Comparison of ENCODE assay signal across 1 cellular context in the genomic region with DNA sequence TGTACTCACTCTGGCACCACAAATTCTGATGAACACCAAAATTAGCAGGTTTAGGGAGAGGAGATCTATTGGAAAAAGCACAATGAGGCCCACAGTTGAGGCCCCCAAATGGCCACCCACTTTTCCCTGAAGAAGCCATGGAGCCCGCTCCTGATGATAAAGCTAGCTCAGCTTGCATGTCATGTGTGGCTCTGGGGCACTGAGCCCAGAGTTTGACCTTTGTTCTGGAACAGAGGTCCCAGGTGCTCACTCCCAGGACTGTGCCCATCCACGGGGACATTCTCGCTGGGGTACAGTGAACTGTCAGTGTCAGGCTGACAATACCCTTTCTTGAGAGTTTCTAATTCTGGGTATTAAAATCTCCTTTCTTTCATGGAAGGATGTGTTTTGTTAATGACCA.
TF ChIP-seq lines count a peak whose summit lies in the region.

No MANE protein-coding gene starts in this region.

TF ChIP-seq in HepG2, 621 proteins besides CTCF, POLR2A, EP300 and RAD21 (continued from another document):
- TF ChIP-seq, protein P1, sequence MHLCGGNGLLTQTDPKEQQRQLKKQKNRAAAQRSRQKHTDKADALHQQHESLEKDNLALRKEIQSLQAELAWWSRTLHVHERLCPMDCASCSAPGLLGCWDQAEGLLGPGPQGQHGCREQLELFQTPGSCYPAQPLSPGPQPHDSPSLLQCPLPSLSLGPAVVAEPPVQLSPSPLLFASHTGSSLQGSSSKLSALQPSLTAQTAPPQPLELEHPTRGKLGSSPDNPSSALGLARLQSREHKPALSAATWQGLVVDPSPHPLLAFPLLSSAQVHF (CRISPR knock-in tag; IDR thresholded peaks at IDR 0.05), result no peak
- TF ChIP-seq ZNF205 (CRISPR knock-in tag; IDR thresholded peaks at IDR 0.05), result no peak
- no peak for TF ChIP-seq ZEB1 (IDR thresholded peaks at IDR 0.05; ENCODE audit: insufficient replicate concordance, low read depth)
- TF ChIP-seq, protein P2, sequence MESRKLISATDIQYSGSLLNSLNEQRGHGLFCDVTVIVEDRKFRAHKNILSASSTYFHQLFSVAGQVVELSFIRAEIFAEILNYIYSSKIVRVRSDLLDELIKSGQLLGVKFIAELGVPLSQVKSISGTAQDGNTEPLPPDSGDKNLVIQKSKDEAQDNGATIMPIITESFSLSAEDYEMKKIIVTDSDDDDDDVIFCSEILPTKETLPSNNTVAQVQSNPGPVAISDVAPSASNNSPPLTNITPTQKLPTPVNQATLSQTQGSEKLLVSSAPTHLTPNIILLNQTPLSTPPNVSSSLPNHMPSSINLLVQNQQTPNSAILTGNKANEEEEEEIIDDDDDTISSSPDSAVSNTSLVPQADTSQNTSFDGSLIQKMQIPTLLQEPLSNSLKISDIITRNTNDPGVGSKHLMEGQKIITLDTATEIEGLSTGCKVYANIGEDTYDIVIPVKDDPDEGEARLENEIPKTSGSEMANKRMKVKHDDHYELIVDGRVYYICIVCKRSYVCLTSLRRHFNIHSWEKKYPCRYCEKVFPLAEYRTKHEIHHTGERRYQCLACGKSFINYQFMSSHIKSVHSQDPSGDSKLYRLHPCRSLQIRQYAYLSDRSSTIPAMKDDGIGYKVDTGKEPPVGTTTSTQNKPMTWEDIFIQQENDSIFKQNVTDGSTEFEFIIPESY (CRISPR knock-in tag; IDR thresholded peaks at IDR 0.05), result no peak
- TF ChIP-seq HNF4G (IDR thresholded peaks at IDR 0.05; ENCODE audit: borderline replicate concordance, low read depth, low read length), result no peak
- TF ChIP-seq HNF4G (CRISPR knock-in tag; IDR thresholded peaks at IDR 0.05; ENCODE audit: borderline replicate concordance, low read depth), result no peak
- TF ChIP-seq ZSCAN31 (CRISPR knock-in tag; IDR thresholded peaks at IDR 0.05; ENCODE audit: low read depth), result no peak
- no peak for TF ChIP-seq CC2D1A (CRISPR knock-in tag; IDR thresholded peaks at IDR 0.05)
- TF ChIP-seq MZF1 (CRISPR knock-in tag; IDR thresholded peaks at IDR 0.05; ENCODE audit: borderline replicate concordance), result no peak
- TF ChIP-seq, protein P3, sequence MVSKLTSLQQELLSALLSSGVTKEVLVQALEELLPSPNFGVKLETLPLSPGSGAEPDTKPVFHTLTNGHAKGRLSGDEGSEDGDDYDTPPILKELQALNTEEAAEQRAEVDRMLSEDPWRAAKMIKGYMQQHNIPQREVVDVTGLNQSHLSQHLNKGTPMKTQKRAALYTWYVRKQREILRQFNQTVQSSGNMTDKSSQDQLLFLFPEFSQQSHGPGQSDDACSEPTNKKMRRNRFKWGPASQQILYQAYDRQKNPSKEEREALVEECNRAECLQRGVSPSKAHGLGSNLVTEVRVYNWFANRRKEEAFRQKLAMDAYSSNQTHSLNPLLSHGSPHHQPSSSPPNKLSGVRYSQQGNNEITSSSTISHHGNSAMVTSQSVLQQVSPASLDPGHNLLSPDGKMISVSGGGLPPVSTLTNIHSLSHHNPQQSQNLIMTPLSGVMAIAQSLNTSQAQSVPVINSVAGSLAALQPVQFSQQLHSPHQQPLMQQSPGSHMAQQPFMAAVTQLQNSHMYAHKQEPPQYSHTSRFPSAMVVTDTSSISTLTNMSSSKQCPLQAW (CRISPR knock-in tag; IDR thresholded peaks at IDR 0.05), result no peak
- TF ChIP-seq ARID2 (CRISPR knock-in tag; IDR thresholded peaks at IDR 0.05; ENCODE audit: borderline replicate concordance), result no peak
- TF ChIP-seq HMG20B (CRISPR knock-in tag; conservative IDR thresholded peaks at IDR 0.05), result no peak
- no peak for TF ChIP-seq ZNF350 (CRISPR knock-in tag; IDR thresholded peaks at IDR 0.05; ENCODE audit: borderline replicate concordance, low read depth)
- TF ChIP-seq ESRRA (CRISPR knock-in tag; IDR thresholded peaks at IDR 0.05; ENCODE audit: low read depth), result no peak
- TF ChIP-seq, protein P4, sequence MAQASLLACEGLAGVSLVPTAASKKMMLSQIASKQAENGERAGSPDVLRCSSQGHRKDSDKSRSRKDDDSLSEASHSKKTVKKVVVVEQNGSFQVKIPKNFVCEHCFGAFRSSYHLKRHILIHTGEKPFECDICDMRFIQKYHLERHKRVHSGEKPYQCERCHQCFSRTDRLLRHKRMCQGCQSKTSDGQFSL (CRISPR knock-in tag; IDR thresholded peaks at IDR 0.05), result no peak
